Comparison of ENCODE assay signal across 1 cellular context in the genomic region with DNA sequence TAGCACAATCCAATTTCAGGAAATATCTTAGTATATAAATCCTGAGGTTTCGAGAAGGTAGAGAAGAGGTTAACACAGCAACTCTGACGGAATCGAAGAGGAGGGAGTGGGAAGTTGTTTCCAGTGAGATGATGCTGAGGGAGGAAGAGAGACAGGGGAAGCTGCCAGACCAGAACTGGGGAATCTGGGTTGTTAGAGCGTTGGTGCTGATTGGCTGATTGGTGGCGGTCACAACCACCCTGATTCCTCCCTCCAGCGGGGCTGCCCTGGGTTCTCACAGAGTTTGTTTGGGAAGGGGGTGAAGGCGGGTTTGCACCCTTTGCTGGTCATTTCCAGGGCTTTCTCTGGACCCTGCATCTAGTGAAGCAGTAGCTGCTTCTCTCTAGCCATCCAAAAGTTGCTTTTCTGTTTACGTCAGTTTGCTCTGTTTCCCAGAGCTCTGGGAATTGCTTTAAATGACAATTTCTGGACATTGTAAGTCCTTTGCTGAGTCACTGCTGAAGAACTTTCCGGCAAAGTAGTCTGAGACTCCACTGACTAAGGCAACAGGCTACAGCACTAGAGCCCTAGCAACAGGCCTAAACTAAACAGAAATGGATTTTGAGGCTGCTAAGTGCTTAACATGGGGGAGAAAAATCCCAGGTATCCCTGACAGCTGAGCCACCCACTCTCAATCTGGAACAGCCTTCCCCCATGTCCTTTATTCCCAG.
TF ChIP-seq lines count a peak whose summit lies in the region.

No MANE protein-coding gene starts in this region.

TF ChIP-seq in SK-N-SH, 30 proteins besides CTCF, POLR2A, EP300 and RAD21 (continued from another document):
- TF ChIP-seq, protein P1, sequence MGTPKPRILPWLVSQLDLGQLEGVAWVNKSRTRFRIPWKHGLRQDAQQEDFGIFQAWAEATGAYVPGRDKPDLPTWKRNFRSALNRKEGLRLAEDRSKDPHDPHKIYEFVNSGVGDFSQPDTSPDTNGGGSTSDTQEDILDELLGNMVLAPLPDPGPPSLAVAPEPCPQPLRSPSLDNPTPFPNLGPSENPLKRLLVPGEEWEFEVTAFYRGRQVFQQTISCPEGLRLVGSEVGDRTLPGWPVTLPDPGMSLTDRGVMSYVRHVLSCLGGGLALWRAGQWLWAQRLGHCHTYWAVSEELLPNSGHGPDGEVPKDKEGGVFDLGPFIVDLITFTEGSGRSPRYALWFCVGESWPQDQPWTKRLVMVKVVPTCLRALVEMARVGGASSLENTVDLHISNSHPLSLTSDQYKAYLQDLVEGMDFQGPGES (IDR thresholded peaks at IDR 0.05; ENCODE audit: low read depth, low read length) = no peak
- peak; percentile 80 for TF ChIP-seq TCF12 (IDR thresholded peaks at IDR 0.05)
- no peak for TF ChIP-seq GABPA (IDR thresholded peaks at IDR 0.05; ENCODE audit: low read depth)
- TF ChIP-seq SMC3 (IDR thresholded peaks at IDR 0.05; ENCODE audit: low read depth, low read length) = no peak
- TF ChIP-seq RXRA (IDR thresholded peaks at IDR 0.05; ENCODE audit: borderline replicate concordance, low read depth) = no peak
- no peak for TF ChIP-seq RFX5 (IDR thresholded peaks at IDR 0.05; ENCODE audit: low read length)
- TF ChIP-seq, protein P2, sequence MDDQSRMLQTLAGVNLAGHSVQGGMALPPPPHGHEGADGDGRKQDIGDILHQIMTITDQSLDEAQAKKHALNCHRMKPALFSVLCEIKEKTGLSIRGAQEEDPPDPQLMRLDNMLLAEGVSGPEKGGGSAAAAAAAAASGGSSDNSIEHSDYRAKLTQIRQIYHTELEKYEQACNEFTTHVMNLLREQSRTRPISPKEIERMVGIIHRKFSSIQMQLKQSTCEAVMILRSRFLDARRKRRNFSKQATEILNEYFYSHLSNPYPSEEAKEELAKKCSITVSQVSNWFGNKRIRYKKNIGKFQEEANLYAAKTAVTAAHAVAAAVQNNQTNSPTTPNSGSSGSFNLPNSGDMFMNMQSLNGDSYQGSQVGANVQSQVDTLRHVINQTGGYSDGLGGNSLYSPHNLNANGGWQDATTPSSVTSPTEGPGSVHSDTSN (IDR thresholded peaks at IDR 0.05) = peak; percentile 65; the same call in 1 of the 2 replicates
- no peak for TF ChIP-seq TAF1 (IDR thresholded peaks at IDR 0.05; ENCODE audit: borderline replicate concordance, low read depth, low read length)
- no peak for TF ChIP-seq NFIC (IDR thresholded peaks at IDR 0.05; ENCODE audit: borderline replicate concordance)
- TF ChIP-seq TEAD4 (IDR thresholded peaks at IDR 0.05; ENCODE audit: borderline replicate concordance, insufficient read depth) = 0 out of 2 replicates have a peak, but pooled peaks have one; percentile 29
- TF ChIP-seq FOSL2 (IDR thresholded peaks at IDR 0.05; ENCODE audit: borderline replicate concordance, low read depth) = peak; percentile 75
- TF ChIP-seq JUND (IDR thresholded peaks at IDR 0.05) = peak; percentile 62
- TF ChIP-seq NRF1 (IDR thresholded peaks at IDR 0.05; ENCODE audit: low read depth, low read length) = no peak
- TF ChIP-seq SIN3A (IDR thresholded peaks at IDR 0.05; ENCODE audit: borderline replicate concordance, low read depth, low read length) = no peak
- TF ChIP-seq, protein P3, sequence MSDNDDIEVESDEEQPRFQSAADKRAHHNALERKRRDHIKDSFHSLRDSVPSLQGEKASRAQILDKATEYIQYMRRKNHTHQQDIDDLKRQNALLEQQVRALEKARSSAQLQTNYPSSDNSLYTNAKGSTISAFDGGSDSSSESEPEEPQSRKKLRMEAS (IDR thresholded peaks at IDR 0.05; ENCODE audit: low read depth) = peak; percentile 30; the same call in 1 of the 2 replicates
